ENCODE assay signal across 8 cellular contexts in the genomic region with DNA sequence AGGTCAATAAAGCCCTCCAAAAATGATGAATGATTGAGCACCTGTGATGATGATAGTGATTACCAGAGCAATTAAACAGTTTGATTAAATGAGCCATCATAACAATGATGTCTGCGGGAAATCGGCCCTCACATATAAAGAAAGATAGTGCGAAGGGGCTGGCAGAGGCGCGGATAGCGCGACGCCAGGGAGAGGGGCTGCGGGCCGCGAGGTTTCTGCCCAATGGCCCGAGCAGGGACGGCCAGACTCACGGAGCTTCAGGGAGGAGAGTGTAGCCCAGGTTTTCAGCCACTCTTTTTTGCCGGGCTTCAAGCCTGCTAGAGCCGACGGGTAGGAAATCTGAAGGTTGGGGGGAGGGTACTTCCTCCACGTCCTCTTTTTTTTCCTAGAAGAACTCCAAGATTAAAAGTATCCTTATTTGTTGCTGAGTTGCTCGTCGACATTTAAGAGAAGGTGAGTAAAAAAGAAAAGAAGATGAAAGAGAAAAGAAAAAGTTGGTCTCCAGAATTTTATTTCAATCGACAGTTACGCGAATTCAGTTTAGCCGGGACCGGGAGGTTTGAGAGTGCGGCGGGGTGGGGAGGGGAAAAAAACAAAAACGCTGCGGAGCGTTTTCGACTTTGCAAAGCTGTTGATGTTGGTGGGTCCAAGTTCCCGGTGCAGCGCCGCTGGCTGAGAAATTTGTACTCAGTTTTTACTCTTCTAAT. TPM values are rescaled to one million over a fixed set of nuclear protein-coding genes. Genes with fewer than 3 reads are reported as not detected.
A peak's percentile ranks its signal among the peaks of the same experiment; 100 is the strongest.
DNase-seq lines count a peak whose midpoint lies in the region; ATAC-seq, FAIRE-seq and TF ChIP-seq lines count a peak whose summit lies in the region.

No MANE protein-coding gene starts in this region.

- ATAC-seq in pancreas (no peak), GM18517 (IDR thresholded peaks at IDR 0.05; ENCODE audit: unreplicated experiment) (no peak), HG03565 (IDR thresholded peaks at IDR 0.05; ENCODE audit: unreplicated experiment) (no peak)

- H3K4me3 ChIP-seq in endocrine pancreas (ENCODE audit: control insufficient read depth, insufficient read depth, low read length) (peak overlapping the region; percentile 91), pancreas (peak overlapping the region; percentile 18 to 71 (median 68))

- TF ChIP-seq CTCF in pancreas (IDR thresholded peaks at IDR 0.05): no peak

- H3K9me3 ChIP-seq in ES-I3 (ENCODE audit: control insufficient read depth, insufficient read depth, low read length) (no peaks in the 10 kb centered on the region), endocrine pancreas (ENCODE audit: control insufficient read depth, low read length) (no peaks in the 10 kb centered on the region), pancreas (no peaks in the 10 kb centered on the region)

- DNase-seq in NCI-H774 (lab: John Stamatoyannopoulos, UW) (peak; percentile 45), pancreas (peak in 1 of 6 donors; percentile 63), anterior cingulate cortex (lab: John Stamatoyannopoulos, UW) (no peak)
- no peak for DNase-seq in stimulated activated CD8-positive, alpha-beta memory T cell treated with anti-CD3 and anti-CD28 coated beads, Interleukin-4, amount 100 ng/mL, for 48 hours

- H3K27me3 ChIP-seq in endocrine pancreas (ENCODE audit: control insufficient read depth, insufficient read depth, low read length): no peaks in the 10 kb centered on the region
- no peaks in the 10 kb centered on the region for H3K27me3 ChIP-seq in pancreas

- H3K4me1 ChIP-seq in ES-I3 (ENCODE audit: insufficient read depth, low read length) (peaks cover 10% of the 10 kb centered on the region), endocrine pancreas (ENCODE audit: control insufficient read depth, insufficient read depth, low read length) (no peaks in the 10 kb centered on the region), pancreas (no peaks in the 10 kb centered on the region)

- FAIRE-seq in pancreas (lab: Jason Lieb, UNC): no peak

- peak overlapping the region in 3 of 4 donors; percentile 46 to 98 (median 96) for H3K27ac ChIP-seq in pancreas

- peak overlapping the region; percentile 51; the same call in 1 of the 2 replicates for H3K9ac ChIP-seq in ES-I3 (ENCODE audit: low read depth, low read length)
- H3K9ac ChIP-seq in endocrine pancreas (ENCODE audit: control insufficient read depth, insufficient read depth, low read length): peak overlapping the region; percentile 97

- H3K36me3 ChIP-seq in ES-I3 (ENCODE audit: insufficient read depth, low read length): no peaks in the 10 kb centered on the region
- H3K36me3 ChIP-seq in endocrine pancreas (ENCODE audit: control insufficient read depth, insufficient read depth, low read length): peaks cover 2% of the 10 kb centered on the region
- no peaks in the 10 kb centered on the region for H3K36me3 ChIP-seq in pancreas

- WGBS in pancreas, 2 donors: 23 to 26% methylated on average over 34 of the region's 34 CpGs

- intact Hi-C loops in pancreas (cut with DNase I): loop anchor here in 1 of 3 donors (10.0 kb wide), 1 partner anchor 218 kb away; no protein-coding TSS in a partner anchor

RNA-seq across cellular contexts. Expression of gene MEIS2, which starts 2.1 kb away (rescaled TPM):
- total RNA-seq in pancreas: 10 to 100 TPM in 5 of 6 donors, 1 to 10 TPM in 1; 9.1 to 24.1 (median 14.8) TPM
- polyA plus RNA-seq in pancreas: 10 to 100 TPM; 10.7 to 30.5 TPM
